9 cellular contexts compared by ENCODE assay signal in genomic region chr3:122100591-122101491, GRCh38. TPM values are rescaled to one million over a fixed set of nuclear protein-coding genes. Genes with fewer than 3 reads are reported as not detected.
A peak's percentile ranks its signal among the peaks of the same experiment; 100 is the strongest.
DNase-seq lines count a peak whose midpoint lies in the region; ATAC-seq and TF ChIP-seq lines count a peak whose summit lies in the region.
"Had no signal": no experiment of that assay in that cellular context is flagged by ENCODE, and none has a peak within 500 bp of the region (broad histone marks: within the 10 kb centered on the region; RNA-seq: fewer than 3 reads in every experiment).

No MANE protein-coding gene starts in this region.

- no peaks in the 10 kb centered on the region for H3K36me3 Mint-ChIP-seq in GM23338 (ENCODE audit: low read depth)
- H3K36me3 Mint-ChIP-seq in naive B cell = no peaks in the 10 kb centered on the region
- no peaks in the 10 kb centered on the region for H3K36me3 Mint-ChIP-seq in Calu3 (ENCODE audit: insufficient read depth, unreplicated experiment)

- H3K4me2 ChIP-seq in GM23338 = no peak overlapping the region
- H3K4me2 ChIP-seq in OCI-LY7 (ENCODE audit: low read length) = peak overlapping the region; percentile 20; the same call in 1 of the 2 replicates

- H3K4me3 ChIP-seq in GM23338 = no peak overlapping the region
- no peak overlapping the region for H3K4me3 ChIP-seq in OCI-LY7 (ENCODE audit: low read depth, low read length, poor library complexity, severe bottlenecking)
- H3K4me3 ChIP-seq in H7 (ENCODE audit: insufficient read depth, low read depth, low read length) = no peak overlapping the region

- BruUV-seq in OCI-LY7 (replicated peaks; lab: Mats Ljungman, UMichigan) (no TSS peak), Calu3 (replicated peaks; lab: Mats Ljungman, UMichigan) (no TSS peak)

- POLR2A ChIA-PET in OCI-LY7 (lab: Charles Lee) (interaction anchor here (0.9 to 1.4 kb wide), 3 partner anchors 11 to 147 kb away, joined by 3 to 4 read pairs (median 4); no protein-coding TSS in a partner anchor), RWPE1 (lab: Yijun Ruan, JAX; ENCODE audit: low non-redundant PET) (no interaction called here)

- no peak for TF ChIP-seq CTCF in GM23338 (conservative IDR thresholded peaks at IDR 0.05; ENCODE audit: low read depth in 2 of 2)
- TF ChIP-seq CTCF in OCI-LY7 (conservative IDR thresholded peaks at IDR 0.05; ENCODE audit: low read length) = no peak
- TF ChIP-seq CTCF in Calu3 (IDR thresholded peaks at IDR 0.05; ENCODE audit: unreplicated experiment) = no peak
- TF ChIP-seq CTCF in RWPE1 (conservative IDR thresholded peaks at IDR 0.05; ENCODE audit: low read depth) = no peak

- H3K79me2 ChIP-seq in GM23338 (replicated peaks; ENCODE audit: insufficient read depth) (no peaks in the 10 kb centered on the region), OCI-LY7 (ENCODE audit: insufficient read depth, low read depth, low read length) (no peaks in the 10 kb centered on the region)

- no peaks in the 10 kb centered on the region for H3K9me3 Mint-ChIP-seq in GM23338
- H3K9me3 Mint-ChIP-seq in naive B cell = no peaks in the 10 kb centered on the region
- H3K9me3 Mint-ChIP-seq in Calu3 (ENCODE audit: low read depth, unreplicated experiment) = no peaks in the 10 kb centered on the region

- DNase-seq in NCI-H524 (lab: John Stamatoyannopoulos, UW) = peak; percentile 8 to 25
- DNase-seq in NCI-H524 treated with DMSO at 0.1 percent for 48 hours (lab: John Stamatoyannopoulos, UW) = no peak
- peak; percentile 6 for DNase-seq in GM23338 (ENCODE audit: low spot score)
- peak; percentile 27 for DNase-seq in OCI-LY7 (ENCODE audit: low spot score)
- DNase-seq in naive B cell = peak; percentile 40
- no peak for DNase-seq in H7
- no peak for DNase-seq in Calu3
- no peak for DNase-seq in RWPE1 (ENCODE audit: low spot score)

- H3K9me2 ChIP-seq in GM23338 (ENCODE audit: insufficient read depth) (no peaks in the 10 kb centered on the region), OCI-LY7 (ENCODE audit: insufficient read depth, low read length) (no peaks in the 10 kb centered on the region)

- H3K27me3 Mint-ChIP-seq in GM23338 (ENCODE audit: insufficient read depth, low read depth, poor library complexity) = no peaks in the 10 kb centered on the region
- no peaks in the 10 kb centered on the region for H3K27me3 Mint-ChIP-seq in naive B cell
- no peaks in the 10 kb centered on the region for H3K27me3 Mint-ChIP-seq in Calu3 (ENCODE audit: unreplicated experiment)

- no peaks in the 10 kb centered on the region for H3K27me3 ChIP-seq in GM23338 (ENCODE audit: insufficient read depth)
- H3K27me3 ChIP-seq in H7 (ENCODE audit: control insufficient read depth, insufficient read depth, low read length) = no peaks in the 10 kb centered on the region

- ATAC-seq in GM23338 (no peak), naive B cell (ENCODE audit: low read depth in 2 of 2) (peak; percentile 96)

- H3K27ac ChIP-seq in GM23338 (ENCODE audit: low read depth) (no peak overlapping the region), OCI-LY7 (ENCODE audit: low read depth, low read length, poor library complexity, severe bottlenecking) (no peak overlapping the region), RWPE1 (no peak overlapping the region)

- H3K9me3 ChIP-seq in OCI-LY7 (ENCODE audit: low read length) = no peaks in the 10 kb centered on the region

- H2AFZ ChIP-seq in GM23338 (peak overlapping the region; percentile 74; the same call in 1 of the 2 replicates), OCI-LY7 (ENCODE audit: low read length) (no peak overlapping the region)

- H3K4me1 ChIP-seq in GM23338 (ENCODE audit: insufficient read depth) (no peaks in the 10 kb centered on the region), OCI-LY7 (ENCODE audit: insufficient read depth, low read length, poor library complexity, severe bottlenecking) (peaks cover 61% of the 10 kb centered on the region)

- H3K4me3 Mint-ChIP-seq in GM23338 (no peak overlapping the region), naive B cell (peak overlapping the region; percentile 18 to 83 (median 64)), Calu3 (ENCODE audit: low read depth, unreplicated experiment) (no peak overlapping the region)

- no peak overlapping the region for H3K27ac Mint-ChIP-seq in GM23338
- peak overlapping the region in 5 of 6 donors; percentile 42 to 98 (median 60) for H3K27ac Mint-ChIP-seq in naive B cell
- H3K27ac Mint-ChIP-seq in Calu3 (ENCODE audit: unreplicated experiment) = no peak overlapping the region

- H3K4me1 Mint-ChIP-seq in GM23338 (peaks cover 8% of the 10 kb centered on the region), naive B cell (peaks cover 7 to 15% (median 10%) of the 10 kb centered on the region in 3 donors), Calu3 (ENCODE audit: low read depth, unreplicated experiment) (peaks cover 23% of the 10 kb centered on the region)

- no peaks in the 10 kb centered on the region for H3F3A ChIP-seq in GM23338 (replicated peaks; ENCODE audit: low read depth)

- H3K36me3 ChIP-seq in GM23338 (ENCODE audit: insufficient read depth) = no peaks in the 10 kb centered on the region
- peaks cover 41% of the 10 kb centered on the region for H3K36me3 ChIP-seq in OCI-LY7 (ENCODE audit: insufficient read depth, low read length)
- H3K36me3 ChIP-seq in H7 (replicated peaks; ENCODE audit: control insufficient read depth, insufficient read depth, low read length) = no peaks in the 10 kb centered on the region

- intact Hi-C loops in OCI-LY7 (cut with micrococcal nuclease; ENCODE audit: unreplicated experiment) (loop anchor here (1.0 kb wide), 1 partner anchor 157 kb away; no protein-coding TSS in a partner anchor), Calu3 (cut with micrococcal nuclease; ENCODE audit: unreplicated experiment) (loop anchor here (1.0 to 5.0 kb wide), 4 partner anchors 86 to 256 kb away; no protein-coding TSS in a partner anchor)

- CTCF ChIA-PET in OCI-LY7 (lab: Charles Lee; ENCODE audit: unreplicated experiment) = interaction anchor here (0.7 to 1.2 kb wide), 3 partner anchors 9 to 102 kb away, joined by 3 read pairs; no protein-coding TSS in a partner anchor
- CTCF ChIA-PET in Calu3 (lab: Charles Lee) = interaction anchor here (0.6 to 2.5 kb wide), 9 partner anchors 27 to 266 kb away, joined by 3 to 64 read pairs (median 4); no protein-coding TSS in a partner anchor
- CTCF ChIA-PET in RWPE1 (lab: Yijun Ruan, JAX) = interaction anchor here (0.6 to 1.6 kb wide), 2 partner anchors 158 to 1421 kb away, joined by 11 to 13 read pairs; no protein-coding TSS in a partner anchor

- no peaks in the 10 kb centered on the region for H4K20me1 ChIP-seq in GM23338 (replicated peaks; ENCODE audit: insufficient read depth)
- H4K20me1 ChIP-seq in OCI-LY7 (ENCODE audit: insufficient read depth, low read length) = no peaks in the 10 kb centered on the region

TF ChIP-seq in GM23338, 12 proteins besides CTCF, POLR2A, EP300 and RAD21:
- TF ChIP-seq JUNB (IDR thresholded peaks at IDR 0.05; ENCODE audit: unreplicated experiment) = no peak

RNA-seq across cellular contexts. Expression of gene CD86, which starts 45.7 kb away (rescaled TPM):
- total RNA-seq in GM23338 (2014; rRNA removed; shearing (Covaris generic)) = 0.97 TPM in 1 of 2 replicates, not detected in the other
- polyA plus RNA-seq in GM23338 (2016; fragmentation: Nextera tagmentation; extraction: Ambion mirVana) (not detected in 2 replicates), naive B cell (ENCODE audit: low read depth in 6 of 6) (10 to 100 TPM; 18.0 to 61.4 (median 45.4) TPM)
- 10.8 and 13.5 TPM in 2 replicates for total RNA-seq in OCI-LY7 (2014; rRNA removed; shearing (Covaris generic))
- total RNA-seq in OCI-LY7 (2022) (18.9 and 22.2 TPM in 2 replicates), Calu3 (2022) (0.24 TPM in 1 of 2 replicates, not detected in the other)
- 0.24 TPM in 1 of 2 replicates, not detected in the other for total RNA-seq in H7 (2014; rRNA removed; shearing (Covaris generic))
- total RNA-seq: NCI-H460 had no signal

Comparison
In these comparisons a context has a peak if more than half of its experiments do, and no peak if none do; other contexts are left out.
1. DNase-seq: peak in NCI-H524 (2 of 2), GM23338 (single experiment), OCI-LY7 (single experiment) and naive B cell (single experiment); none in NCI-H524 treated with DMSO at 0.1 percent for 48 hours (single experiment), H7 (single experiment), Calu3 (single experiment) and RWPE1 (single experiment).
2. H3K27ac Mint-ChIP-seq: peak in naive B cell (5 of 6); none in GM23338 (single experiment) and Calu3 (single experiment).
3. H3K4me3 Mint-ChIP-seq: peak in naive B cell (8 of 8); none in GM23338 (single experiment) and Calu3 (single experiment).